ENCODE assay signal across 12 cellular contexts in the genomic region with DNA sequence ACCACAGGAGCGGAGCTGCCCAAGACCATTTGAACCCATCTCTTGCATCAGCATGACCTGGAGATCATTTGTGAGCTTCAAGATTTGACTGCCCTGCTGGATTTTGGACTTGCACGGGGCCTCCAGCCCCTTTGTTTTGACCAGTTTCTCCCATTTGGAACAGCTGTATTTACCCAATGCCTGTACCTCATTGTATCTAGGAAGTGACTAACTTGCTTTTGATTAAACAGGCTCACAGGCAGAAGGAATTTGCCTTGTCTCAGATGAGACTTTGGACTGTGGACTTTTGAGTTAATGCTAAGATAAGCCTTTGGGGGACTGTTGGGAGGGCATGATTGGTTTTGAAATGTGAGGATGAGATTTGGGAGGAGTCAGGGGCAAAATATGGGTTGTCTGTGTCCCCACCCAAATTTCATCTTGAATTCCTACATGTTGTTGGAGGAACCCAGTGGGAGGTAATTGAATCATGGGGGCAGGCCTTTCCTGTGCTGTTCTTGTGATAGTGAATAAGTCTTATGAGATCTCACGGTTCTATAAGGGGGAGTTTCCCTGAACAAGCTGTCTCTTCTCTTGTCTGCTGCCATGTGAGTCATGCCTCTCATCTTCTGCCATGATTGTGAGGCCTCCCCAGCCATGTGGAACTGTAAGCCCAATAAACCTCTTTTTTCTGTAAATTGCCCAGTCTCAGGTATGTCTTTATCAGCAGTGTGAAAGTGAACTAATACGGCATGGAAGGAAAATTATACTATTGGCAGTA. TPM values are rescaled to one million over a fixed set of nuclear protein-coding genes. Genes with fewer than 3 reads are reported as not detected.
A peak's percentile ranks its signal among the peaks of the same experiment; 100 is the strongest.
DNase-seq lines count a peak whose midpoint lies in the region; ATAC-seq, FAIRE-seq and TF ChIP-seq lines count a peak whose summit lies in the region.
"Not testable (repeated sequence)": the region's sequence is repeated elsewhere in the genome, so short reads cannot be mapped to it uniquely, and the experiment has no call there.
"Had no signal": no experiment of that assay in that cellular context is flagged by ENCODE, and none has a peak within 500 bp of the region (broad histone marks: within the 10 kb centered on the region; RNA-seq: fewer than 3 reads in every experiment).

No MANE protein-coding gene starts in this region.

- not testable (repeated sequence) for TF ChIP-seq EP300 in HepG2 (IDR thresholded peaks at IDR 0.05; ENCODE audit: low read depth in 2 of 2, low read length in 2 of 2); HepG2 (CRISPR knock-in tag; IDR thresholded peaks at IDR 0.05; ENCODE audit: borderline replicate concordance)

- not testable (repeated sequence) for H3K4me3 ChIP-seq in mammary epithelial cell (replicated peaks in 1 of 3; ENCODE audit: insufficient read depth in 1 of 3, low read depth in 2 of 3, low read length in 3 of 3); epithelial cell of esophagus (ENCODE audit: low read length); fibroblast of pulmonary artery (replicated peaks; ENCODE audit: low read depth, low read length); HepG2 (replicated peaks in 1 of 3; ENCODE audit: insufficient read depth in 1 of 3, low read depth in 2 of 3, low read length in 3 of 3); small intestine (ENCODE audit: low read depth in 1 of 2, low read length in 2 of 2)

- not testable (repeated sequence) for H3K4me1 ChIP-seq in mammary epithelial cell (ENCODE audit: insufficient read depth, low read length); HepG2 (ENCODE audit: insufficient read depth, low read length); small intestine (ENCODE audit: control insufficient read depth in 2 of 2, insufficient read depth in 1 of 2, low read depth in 1 of 2, low read length in 1 of 2)

- CTCF ChIA-PET in activated CD4-positive, alpha-beta T cell treated with anti-CD3 and anti-CD28 coated beads for 36 hours (lab: Charles Lee): interaction anchor here (1.1 kb wide), 1 partner anchor 266 kb away, joined by 3 read pairs; no protein-coding TSS in a partner anchor
- CTCF ChIA-PET in mammary epithelial cell (lab: Charles Lee; ENCODE audit: low non-redundant PET); HepG2 (lab: Yijun Ruan, JAX; ENCODE audit: low intra/inter-chr PET ratio, low total read pairs): not testable (repeated sequence)

- H3K4me3 Mint-ChIP-seq in activated CD4-positive, alpha-beta T cell treated with anti-CD3 and anti-CD28 coated beads for 36 hours: not testable (repeated sequence)

- not testable (repeated sequence) for H3K9ac ChIP-seq in mammary epithelial cell (ENCODE audit: insufficient read depth, low read length); HepG2 (ENCODE audit: insufficient read depth, low read depth, low read length)

- POLR2A ChIA-PET in activated CD4-positive, alpha-beta T cell treated with anti-CD3 and anti-CD28 coated beads for 36 hours (lab: Charles Lee); HepG2 (lab: Yijun Ruan, JAX): not testable (repeated sequence)

- not testable (repeated sequence) for H4K20me1 ChIP-seq in mammary epithelial cell (ENCODE audit: insufficient read depth, low read length); HepG2 (ENCODE audit: insufficient read depth, low read length)

- in situ Hi-C loops in mammary epithelial cell (cut with MboI; ENCODE audit: low sequenced_read_pairs in 2 of 2): not testable (repeated sequence)
- in situ Hi-C loops in HepG2 (cut with HindIII; ENCODE audit: extremely low pct_ligation_motif_present, low pct_unique_long_range_greater_than_20kb): loop anchor here (10.0 kb wide), 1 partner anchor 223 kb away; no protein-coding TSS in a partner anchor

- 92% methylated on average over 4 of the region's 4 CpGs for WGBS in mammary epithelial cell (ENCODE audit: low coverage, missing lambda C conversion rate)
- 11% methylated on average over 3 of the region's 4 CpGs for WGBS in HepG2 (ENCODE audit: low lambda C conversion rate)
- WGBS in small intestine, 3 donors: 67 to 79% (median 71%) methylated on average over 4 of the region's 4 CpGs

- not testable (repeated sequence) for H3K27ac ChIP-seq in mammary epithelial cell (ENCODE audit: insufficient read depth, low read depth, low read length); HepG2 (ENCODE audit: extremely low read length, insufficient read depth, low read length); small intestine (ENCODE audit: low read depth in 1 of 2, low read length in 1 of 2)

- H3K4me1 Mint-ChIP-seq in activated CD4-positive, alpha-beta T cell treated with anti-CD3 and anti-CD28 coated beads for 36 hours: not testable (repeated sequence)

- not testable (repeated sequence) for TF ChIP-seq RAD21 in HepG2 (CRISPR knock-in tag; IDR thresholded peaks at IDR 0.05)

- not testable (repeated sequence) for H3K79me2 ChIP-seq in mammary epithelial cell (ENCODE audit: insufficient read depth, low read length); HepG2 (ENCODE audit: insufficient read depth, low read length)

- not testable (repeated sequence) for H3K9me3 ChIP-seq in mammary epithelial cell (replicated peaks; ENCODE audit: insufficient read depth, low read length); HepG2 (ENCODE audit: low read length); small intestine (ENCODE audit: control insufficient read depth, low read depth)

- H3K27ac Mint-ChIP-seq in activated CD4-positive, alpha-beta T cell treated with anti-CD3 and anti-CD28 coated beads for 36 hours: not testable (repeated sequence)

- H3K36me3 ChIP-seq in mammary epithelial cell (ENCODE audit: insufficient read depth, low read length); HepG2 (replicated peaks in 1 of 2; ENCODE audit: control insufficient read depth in 1 of 2, insufficient read depth in 2 of 2, low read length in 2 of 2); small intestine (ENCODE audit: control insufficient read depth in 2 of 2, insufficient read depth in 2 of 2, low read length in 2 of 2): not testable (repeated sequence)

- ATAC-seq in activated CD4-positive, alpha-beta T cell treated with anti-CD3 and anti-CD28 coated beads for 36 hours; HepG2: not testable (repeated sequence)

- DNase-seq in LHCN-M2 (ENCODE audit: low read depth) (peak; percentile 10), mammary epithelial cell (peak; percentile 5), epithelial cell of esophagus (ENCODE audit: low read depth) (peak; percentile 19), fibroblast of pulmonary artery (ENCODE audit: low read depth) (peak; percentile 56), HepG2 (ENCODE audit: low spot score) (peak; percentile 35), small intestine (peak; percentile 24)
- peak; percentile 9 for DNase-seq in activated CD4-positive, alpha-beta T cell treated with anti-CD3 and anti-CD28 coated beads for 36 hours

- dilution Hi-C loops in mammary epithelial cell (cut with HindIII; ENCODE audit: low sequenced_read_pairs): not testable (repeated sequence)

- H3K27me3 Mint-ChIP-seq in activated CD4-positive, alpha-beta T cell treated with anti-CD3 and anti-CD28 coated beads for 36 hours: not testable (repeated sequence)

- intact Hi-C loops in activated CD4-positive, alpha-beta T cell treated with anti-CD3 and anti-CD28 coated beads for 36 hours (cut with DNase I, micrococcal nuclease); mammary epithelial cell (cut with micrococcal nuclease); HepG2 (cut with micrococcal nuclease; ENCODE audit: unreplicated experiment): not testable (repeated sequence)

- H3K36me3 Mint-ChIP-seq in activated CD4-positive, alpha-beta T cell treated with anti-CD3 and anti-CD28 coated beads for 36 hours (ENCODE audit: low read depth): not testable (repeated sequence)

- not testable (repeated sequence) for FAIRE-seq in HepG2 (lab: Jason Lieb, UNC); small intestine (lab: Jason Lieb, UNC)

- H3K27me3 ChIP-seq in mammary epithelial cell (ENCODE audit: insufficient read depth, low read length); HepG2 (ENCODE audit: control insufficient read depth in 1 of 2, insufficient read depth in 2 of 2, low read length in 2 of 2); small intestine (ENCODE audit: control insufficient read depth in 2 of 2, insufficient read depth in 2 of 2, low read length in 2 of 2): not testable (repeated sequence)

- not testable (repeated sequence) for H3K4me2 ChIP-seq in mammary epithelial cell (ENCODE audit: insufficient read depth, low read depth, low read length); HepG2 (ENCODE audit: low read depth, low read length)

- not testable (repeated sequence) for H2AFZ ChIP-seq in mammary epithelial cell (ENCODE audit: low read depth, low read length); HepG2 (ENCODE audit: low read length)

- TF ChIP-seq POLR2A in HepG2 (IDR thresholded peaks at IDR 0.05; ENCODE audit: insufficient read depth in 1 of 2, low read depth in 2 of 2, low read length in 2 of 2): not testable (repeated sequence)

- BruUV-seq in mammary epithelial cell (replicated peaks; lab: Mats Ljungman, UMichigan); HepG2 (replicated peaks; lab: Mats Ljungman, UMichigan): not testable (repeated sequence)

- H3K9me3 Mint-ChIP-seq in activated CD4-positive, alpha-beta T cell treated with anti-CD3 and anti-CD28 coated beads for 36 hours (ENCODE audit: low read depth): not testable (repeated sequence)

- TF ChIP-seq CTCF in mammary epithelial cell (conservative IDR thresholded peaks at IDR 0.05 in 1 of 2, IDR thresholded peaks at IDR 0.05 in 1 of 2; ENCODE audit: extremely low read depth in 1 of 2, insufficient read depth in 1 of 2, low read depth in 1 of 2, low read length in 2 of 2); epithelial cell of esophagus (IDR thresholded peaks at IDR 0.05; ENCODE audit: insufficient read depth, low read depth, low read length, missing control alignments); fibroblast of pulmonary artery (IDR thresholded peaks at IDR 0.05; ENCODE audit: low read length, missing control alignments); HepG2 (CRISPR knock-in tag; IDR thresholded peaks at IDR 0.05): not testable (repeated sequence)

RNA-seq across cellular contexts. Expression of a gene that starts 11.5 kb away (rescaled TPM):
- total RNA-seq in LHCN-M2 (2014; rRNA removed) (0.06 TPM in 1 of 2 replicates, not detected in the other), mammary epithelial cell (1 to 10 TPM; 7.6 to 8.0 TPM), HepG2 (2016; rRNA removed; fragmentation: Illumina TruSeq; extraction: Trizol) (not detected in 2 replicates)
- polyA plus RNA-seq in LHCN-M2 (2012): 0.06 TPM
- 1 to 10 TPM; 1.2 to 1.4 TPM for total RNA-seq in activated CD4-positive, alpha-beta T cell treated with anti-CD3 and anti-CD28 coated beads for 36 hours
- polyA plus RNA-seq in mammary epithelial cell (1.5 TPM), HepG2 (2011; rRNA removed) (not detected in 2 replicates), small intestine (10 to 100 TPM in 1 of 3 donors, 1 to 10 TPM in 1, under 1 TPM in 1; 0.48 to 10.1 (median 8.9) TPM)
- 5.0 TPM for polyA minus RNA-seq in mammary epithelial cell
- not detected in 2 replicates for total RNA-seq in HepG2 (2016; cell fraction: cytosol; rRNA removed; fragmentation: Illumina TruSeq; extraction: Trizol; ENCODE audit: low read depth)
- total RNA-seq in HepG2 (2016; cell fraction: insoluble cytoplasmic fraction; rRNA removed; fragmentation: Illumina TruSeq; extraction: Trizol): not detected in 2 replicates
- not detected in 2 replicates for total RNA-seq in HepG2 (2016; cell fraction: membrane; rRNA removed; fragmentation: Illumina TruSeq; extraction: Trizol)
- total RNA-seq in HepG2 (2016; cell fraction: nucleus; rRNA removed; fragmentation: Illumina TruSeq; extraction: Trizol): not detected in 2 replicates
- not detected in 2 replicates for polyA plus RNA-seq in HepG2 (2011; cell fraction: cytosol; rRNA removed)
- not detected in 2 replicates for polyA plus RNA-seq in HepG2 (2011; cell fraction: nucleus; rRNA removed)
- not detected in 2 replicates for polyA plus RNA-seq in HepG2 (2012)
- polyA plus RNA-seq in HepG2 (2016; cell fraction: cytosol; fragmentation: Illumina TruSeq; extraction: Trizol; ENCODE audit: low read depth): not detected in 2 replicates
- polyA plus RNA-seq in HepG2 (2016; cell fraction: insoluble cytoplasmic fraction; fragmentation: Illumina TruSeq; extraction: Trizol; ENCODE audit: low read depth): not detected in 2 replicates
- polyA plus RNA-seq in HepG2 (2016; cell fraction: membrane; fragmentation: Illumina TruSeq; extraction: Trizol; ENCODE audit: low read depth): not detected in 2 replicates
- polyA plus RNA-seq in HepG2 (2016; cell fraction: nucleus; fragmentation: Illumina TruSeq; extraction: Trizol; ENCODE audit: insufficient read depth, low read depth): not detected in 2 replicates
- polyA minus RNA-seq in HepG2 (2011; rRNA and poly(A)+ RNA removed; ENCODE audit: low replicate concordance): 0.12 and 2.7 TPM in 2 replicates
- not detected in 2 replicates for polyA minus RNA-seq in HepG2 (2011; cell fraction: cytosol; rRNA and poly(A)+ RNA removed)
- polyA minus RNA-seq in HepG2 (2011; cell fraction: nucleus; rRNA and poly(A)+ RNA removed): 0.25 and 0.52 TPM in 2 replicates
- total RNA-seq: GM23248 had no signal

RNA-seq across cellular contexts. Expression of a gene that starts 23.9 kb away (rescaled TPM):
- total RNA-seq in LHCN-M2 (2014; rRNA removed): 0.13 and 0.46 TPM in 2 replicates
- 1.7 TPM for polyA plus RNA-seq in LHCN-M2 (2012)
- total RNA-seq in activated CD4-positive, alpha-beta T cell treated with anti-CD3 and anti-CD28 coated beads for 36 hours: 1 to 10 TPM; 5.1 to 6.3 TPM
- 10 to 100 TPM; 15.7 to 38.6 TPM for total RNA-seq in mammary epithelial cell
- polyA plus RNA-seq in mammary epithelial cell: 7.6 TPM
- polyA minus RNA-seq in mammary epithelial cell: 10.7 TPM
- total RNA-seq in HepG2 (2016; rRNA removed; fragmentation: Illumina TruSeq; extraction: Trizol): 0.18 TPM in 1 of 2 replicates, not detected in the other
- total RNA-seq in HepG2 (2016; cell fraction: cytosol; rRNA removed; fragmentation: Illumina TruSeq; extraction: Trizol; ENCODE audit: low read depth): not detected in 2 replicates
- total RNA-seq in HepG2 (2016; cell fraction: insoluble cytoplasmic fraction; rRNA removed; fragmentation: Illumina TruSeq; extraction: Trizol): 0.30 TPM in 1 of 2 replicates, not detected in the other
- total RNA-seq in HepG2 (2016; cell fraction: membrane; rRNA removed; fragmentation: Illumina TruSeq; extraction: Trizol): not detected in 2 replicates
- 1.4 and 2.0 TPM in 2 replicates for total RNA-seq in HepG2 (2016; cell fraction: nucleus; rRNA removed; fragmentation: Illumina TruSeq; extraction: Trizol)
- polyA plus RNA-seq in HepG2 (2011; rRNA removed): 0.03 TPM in 1 of 2 replicates, not detected in the other
- polyA plus RNA-seq in HepG2 (2011; cell fraction: cytosol; rRNA removed): not detected in 2 replicates
- polyA plus RNA-seq in HepG2 (2011; cell fraction: nucleus; rRNA removed): 0.07 TPM in 1 of 2 replicates, not detected in the other
- polyA plus RNA-seq in HepG2 (2012): 0.12 and 0.13 TPM in 2 replicates
- polyA plus RNA-seq in HepG2 (2016; cell fraction: cytosol; fragmentation: Illumina TruSeq; extraction: Trizol; ENCODE audit: low read depth): not detected in 2 replicates
- polyA plus RNA-seq in HepG2 (2016; cell fraction: insoluble cytoplasmic fraction; fragmentation: Illumina TruSeq; extraction: Trizol; ENCODE audit: low read depth): 0.16 TPM in 1 of 2 replicates, not detected in the other
- not detected in 2 replicates for polyA plus RNA-seq in HepG2 (2016; cell fraction: membrane; fragmentation: Illumina TruSeq; extraction: Trizol; ENCODE audit: low read depth)
- polyA plus RNA-seq in HepG2 (2016; cell fraction: nucleus; fragmentation: Illumina TruSeq; extraction: Trizol; ENCODE audit: insufficient read depth, low read depth): 0.31 and 0.57 TPM in 2 replicates
- 1.2 TPM in 1 of 2 replicates, not detected in the other for polyA minus RNA-seq in HepG2 (2011; rRNA and poly(A)+ RNA removed; ENCODE audit: low replicate concordance)
- polyA minus RNA-seq in HepG2 (2011; cell fraction: cytosol; rRNA and poly(A)+ RNA removed): not detected in 2 replicates
- 1.9 and 3.6 TPM in 2 replicates for polyA minus RNA-seq in HepG2 (2011; cell fraction: nucleus; rRNA and poly(A)+ RNA removed)
- polyA plus RNA-seq in small intestine: 10 to 100 TPM; 23.6 to 46.1 (median 38.6) TPM

RNA-seq across cellular contexts. Expression of a gene that starts 48.8 kb away (rescaled TPM):
- total RNA-seq in LHCN-M2 (2014; rRNA removed) (not detected in 2 replicates), mammary epithelial cell (not detected), HepG2 (2016; rRNA removed; fragmentation: Illumina TruSeq; extraction: Trizol) (not detected in 2 replicates)
- polyA plus RNA-seq in LHCN-M2 (2012): not detected
- not detected for total RNA-seq in activated CD4-positive, alpha-beta T cell treated with anti-CD3 and anti-CD28 coated beads for 36 hours
- polyA plus RNA-seq in mammary epithelial cell (not detected), HepG2 (2011; rRNA removed) (not detected in 2 replicates), small intestine (not detected)
- not detected for polyA minus RNA-seq in mammary epithelial cell
- total RNA-seq in HepG2 (2016; cell fraction: cytosol; rRNA removed; fragmentation: Illumina TruSeq; extraction: Trizol; ENCODE audit: low read depth): not detected in 2 replicates
- not detected in 2 replicates for total RNA-seq in HepG2 (2016; cell fraction: insoluble cytoplasmic fraction; rRNA removed; fragmentation: Illumina TruSeq; extraction: Trizol)
- total RNA-seq in HepG2 (2016; cell fraction: membrane; rRNA removed; fragmentation: Illumina TruSeq; extraction: Trizol): not detected in 2 replicates
- total RNA-seq in HepG2 (2016; cell fraction: nucleus; rRNA removed; fragmentation: Illumina TruSeq; extraction: Trizol): not detected in 2 replicates
- not detected in 2 replicates for polyA plus RNA-seq in HepG2 (2011; cell fraction: cytosol; rRNA removed)
- polyA plus RNA-seq in HepG2 (2011; cell fraction: nucleus; rRNA removed): not detected in 2 replicates
- not detected in 2 replicates for polyA plus RNA-seq in HepG2 (2012)
- polyA plus RNA-seq in HepG2 (2016; cell fraction: cytosol; fragmentation: Illumina TruSeq; extraction: Trizol; ENCODE audit: low read depth): not detected in 2 replicates
- not detected in 2 replicates for polyA plus RNA-seq in HepG2 (2016; cell fraction: insoluble cytoplasmic fraction; fragmentation: Illumina TruSeq; extraction: Trizol; ENCODE audit: low read depth)
- not detected in 2 replicates for polyA plus RNA-seq in HepG2 (2016; cell fraction: membrane; fragmentation: Illumina TruSeq; extraction: Trizol; ENCODE audit: low read depth)
- not detected in 2 replicates for polyA plus RNA-seq in HepG2 (2016; cell fraction: nucleus; fragmentation: Illumina TruSeq; extraction: Trizol; ENCODE audit: insufficient read depth, low read depth)
- 0.14 TPM in 1 of 2 replicates, not detected in the other for polyA minus RNA-seq in HepG2 (2011; rRNA and poly(A)+ RNA removed; ENCODE audit: low replicate concordance)
- not detected in 2 replicates for polyA minus RNA-seq in HepG2 (2011; cell fraction: cytosol; rRNA and poly(A)+ RNA removed)
- polyA minus RNA-seq in HepG2 (2011; cell fraction: nucleus; rRNA and poly(A)+ RNA removed): not detected in 2 replicates
- total RNA-seq: CD4-positive, CD25-positive, alpha-beta regulatory T cell; CD8-positive, alpha-beta memory T cell; Daoy; GM23248; H4 had no signal
- polyA plus RNA-seq: CD4-positive, CD25-positive, alpha-beta regulatory T cell; CD8-positive, alpha-beta memory T cell; GM23248 had no signal

Comparison
In these comparisons a context has a peak if more than half of its experiments do, and no peak if none do; other contexts are left out.
1. DNase-seq: peak in every context shown above with its lines; median percentile 56 in fibroblast of pulmonary artery; 35 in HepG2; 24 in small intestine; 19 in epithelial cell of esophagus; 10 in LHCN-M2; 9 in activated CD4-positive, alpha-beta T cell treated with anti-CD3 and anti-CD28 coated beads for 36 hours; 5 in mammary epithelial cell.